Comparison of ENCODE assay signal across 23 cellular contexts in genomic region chr11:104148074-104148473, GRCh38. TPM values are rescaled to one million over a fixed set of nuclear protein-coding genes. Genes with fewer than 3 reads are reported as not detected.
A peak's percentile ranks its signal among the peaks of the same experiment; 100 is the strongest.
DNase-seq lines count a peak whose midpoint lies in the region; ATAC-seq, FAIRE-seq and TF ChIP-seq lines count a peak whose summit lies in the region.
"Had no signal": no experiment of that assay in that cellular context is flagged by ENCODE, and none has a peak within 500 bp of the region (broad histone marks: within the 10 kb centered on the region; RNA-seq: fewer than 3 reads in every experiment).

No MANE protein-coding gene starts in this region.

- no peaks in the 10 kb centered on the region for H3K27me3 Mint-ChIP-seq in CD14-positive monocyte (ENCODE audit: low read depth in 3 of 3)
- H3K27me3 Mint-ChIP-seq: activated naive CD8-positive, alpha-beta T cell treated with anti-CD3 and anti-CD28 coated beads for 36 hours; type B pancreatic cell had no signal

- TF ChIP-seq CTCF in left ventricle myocardium inferior (IDR thresholded peaks at IDR 0.05; ENCODE audit: borderline replicate concordance) (no peak), fibroblast of pulmonary artery (IDR thresholded peaks at IDR 0.05; ENCODE audit: low read length, missing control alignments) (no peak), CD14-positive monocyte (IDR thresholded peaks at IDR 0.05) (no peak)

- H3K36me3 ChIP-seq in left ventricle myocardium inferior (no peaks in the 10 kb centered on the region), small intestine (ENCODE audit: control insufficient read depth in 2 of 2, insufficient read depth in 2 of 2, low read length in 2 of 2) (no peaks in the 10 kb centered on the region)
- H3K36me3 ChIP-seq: gastroesophageal sphincter had no signal

- no peaks in the 10 kb centered on the region for H3K36me3 Mint-ChIP-seq in CD14-positive monocyte
- H3K36me3 Mint-ChIP-seq: activated naive CD8-positive, alpha-beta T cell treated with anti-CD3 and anti-CD28 coated beads for 36 hours; type B pancreatic cell had no signal

- H3K9me3 Mint-ChIP-seq in CD14-positive monocyte: peaks cover 0 to 3% (median 0%) of the 10 kb centered on the region in 7 donors
- H3K9me3 Mint-ChIP-seq: activated naive CD8-positive, alpha-beta T cell treated with anti-CD3 and anti-CD28 coated beads for 36 hours; activated T-helper 1 cell treated with anti-CD3 and anti-CD28 coated beads, Interleukin-12 subunit alpha, Interleukin-12 subunit beta, Interleukin-2, Interleukin-4 antibody, amounts not matched to agents 30 ng/mL and 10 ng/mL and 1 ng/mL, durations not matched to agents 14 hours and 24 hours and 36 hours had no signal

- whole genome bisulfite sequencing in small intestine, 3 donors: 72 to 76% (median 76%) methylated on average over 2 of the region's 2 CpGs

- ATAC-seq in left ventricle myocardium superior: peak; percentile 53
- ATAC-seq: activated CD4-positive, CD25-positive, alpha-beta regulatory T cell treated with anti-CD3 and anti-CD28 coated beads, Interleukin-2, amount 50 U/mL, for 24 hours; gastroesophageal sphincter; HCT116; K562; stimulated activated naive CD8-positive, alpha-beta T cell treated with anti-CD3 and anti-CD28 coated beads, Interleukin-15, Interleukin-2, amounts not matched to agents 100 U/mL and 50 U/mL, for 24 hours had no signal

- DNase-seq in left ventricle myocardium superior: no peak
- no peak for DNase-seq in left ventricle myocardium inferior
- peak; percentile 75 for DNase-seq in amniotic epithelial cell (ENCODE audit: low read depth)
- DNase-seq in fibroblast of pulmonary artery (ENCODE audit: low read depth): peak; percentile 68
- no peak for DNase-seq in NK-92 treated with Interleukin-12 subunit alpha and Interleukin-12 subunit beta, amount 100 ng/mL, for 24 hours (lab: John Stamatoyannopoulos, UW)
- no peak for DNase-seq in DMS114 treated with DMSO at 0.1 percent for 48 hours (lab: John Stamatoyannopoulos, UW; ENCODE audit: unreplicated experiment)
- DNase-seq in small intestine: no peak
- DNase-seq in CD14-positive monocyte (ENCODE audit: low spot score): no peak
- DNase-seq: ACHN; activated naive CD8-positive, alpha-beta T cell treated with anti-CD3 and anti-CD28 coated beads for 36 hours; NCI-H1048; NCI-H748 treated with DMSO at 0.1 percent for 48 hours; PC-9; retina; stimulated activated CD4-positive, alpha-beta T cell treated with anti-CD3 and anti-CD28 coated beads, Interleukin-1b, Interleukin-23, amount 100 ng/mL, for 48 hours; stimulated activated naive CD8-positive, alpha-beta T cell treated with anti-CD3 and anti-CD28 coated beads, Interleukin-15, Interleukin-2, amounts not matched to agents 100 U/mL and 50 U/mL, for 24 hours; T1000 had no signal

- H3K27me3 ChIP-seq in left ventricle myocardium inferior (ENCODE audit: low read depth): no peaks in the 10 kb centered on the region
- no peaks in the 10 kb centered on the region for H3K27me3 ChIP-seq in small intestine (ENCODE audit: control insufficient read depth in 2 of 2, insufficient read depth in 2 of 2, low read length in 2 of 2)
- H3K27me3 ChIP-seq: gastroesophageal sphincter had no signal

- no peak overlapping the region for H3K27ac ChIP-seq in left ventricle myocardium inferior (replicated peaks)
- no peak overlapping the region for H3K27ac ChIP-seq in small intestine (ENCODE audit: low read depth in 1 of 2, low read length in 1 of 2)
- H3K27ac ChIP-seq: gastroesophageal sphincter, PC-9 had no signal

- H3K9me3 ChIP-seq in left ventricle myocardium inferior (replicated peaks): peaks cover 9% of the 10 kb centered on the region
- no peaks in the 10 kb centered on the region for H3K9me3 ChIP-seq in small intestine (ENCODE audit: control insufficient read depth, low read depth)
- H3K9me3 ChIP-seq: gastroesophageal sphincter had no signal

- H3K4me3 Mint-ChIP-seq in CD14-positive monocyte: no peak overlapping the region
- H3K4me3 Mint-ChIP-seq: activated naive CD8-positive, alpha-beta T cell treated with anti-CD3 and anti-CD28 coated beads for 36 hours; activated T-helper 1 cell treated with anti-CD3 and anti-CD28 coated beads, Interleukin-12 subunit alpha, Interleukin-12 subunit beta, Interleukin-2, Interleukin-4 antibody, amounts not matched to agents 30 ng/mL and 10 ng/mL and 1 ng/mL, durations not matched to agents 14 hours and 24 hours and 36 hours; type B pancreatic cell had no signal

- FAIRE-seq in small intestine (lab: Jason Lieb, UNC): no peak
- FAIRE-seq: K562 had no signal

- peaks cover 3% of the 10 kb centered on the region for H3K4me1 Mint-ChIP-seq in CD14-positive monocyte
- H3K4me1 Mint-ChIP-seq: activated naive CD8-positive, alpha-beta T cell treated with anti-CD3 and anti-CD28 coated beads for 36 hours had no signal

- H3K27ac Mint-ChIP-seq in CD14-positive monocyte: no peak overlapping the region
- H3K27ac Mint-ChIP-seq: activated naive CD8-positive, alpha-beta T cell treated with anti-CD3 and anti-CD28 coated beads for 36 hours; activated T-helper 1 cell treated with anti-CD3 and anti-CD28 coated beads, Interleukin-12 subunit alpha, Interleukin-12 subunit beta, Interleukin-2, Interleukin-4 antibody, amounts not matched to agents 30 ng/mL and 10 ng/mL and 1 ng/mL, durations not matched to agents 14 hours and 24 hours and 36 hours; type B pancreatic cell had no signal

- peaks cover 8% of the 10 kb centered on the region for H3K4me1 ChIP-seq in left ventricle myocardium inferior
- no peaks in the 10 kb centered on the region for H3K4me1 ChIP-seq in small intestine (ENCODE audit: control insufficient read depth in 2 of 2, insufficient read depth in 1 of 2, low read depth in 1 of 2, low read length in 1 of 2)
- H3K4me1 ChIP-seq: gastroesophageal sphincter had no signal

- intact Hi-C loops in left ventricle myocardium superior (cut with micrococcal nuclease): no loop called here
- intact Hi-C loops in left ventricle myocardium inferior (cut with micrococcal nuclease): no loop called here
- intact Hi-C loops in CD14-positive monocyte (cut with micrococcal nuclease): no loop called here

- H3K4me3 ChIP-seq in left ventricle myocardium inferior: no peak overlapping the region
- H3K4me3 ChIP-seq in fibroblast of pulmonary artery (replicated peaks; ENCODE audit: low read depth, low read length): no peak overlapping the region
- no peak overlapping the region for H3K4me3 ChIP-seq in small intestine (ENCODE audit: low read depth in 1 of 2, low read length in 2 of 2)
- H3K4me3 ChIP-seq: gastroesophageal sphincter, K562, PC-9 had no signal

RNA-seq across cellular contexts. Expression of gene PDGFD, which starts 15.9 kb away (rescaled TPM):
- total RNA-seq in left ventricle myocardium superior (9.8 TPM), left ventricle myocardium inferior (10.9 TPM)
- polyA plus RNA-seq in small intestine (1 to 10 TPM in 1 of 3 donors, under 1 TPM in 1, not detected in 1; 0.81 to 3.5 TPM), CD14-positive monocyte (under 1 TPM; 0.05 to 0.15 TPM)
- total RNA-seq: activated naive CD8-positive, alpha-beta T cell treated with anti-CD3 and anti-CD28 coated beads for 36 hours; activated T-helper 1 cell treated with anti-CD3 and anti-CD28 coated beads, Interleukin-12 subunit alpha, Interleukin-12 subunit beta, Interleukin-2, Interleukin-4 antibody, amounts not matched to agents 30 ng/mL and 10 ng/mL and 1 ng/mL, durations not matched to agents 14 hours and 24 hours and 36 hours had no signal
- polyA plus RNA-seq: K562 had no signal

Comparison
In these comparisons a context has a peak if more than half of its experiments do, and no peak if none do; other contexts are left out.
1. DNase-seq: peak in amniotic epithelial cell (single experiment) and fibroblast of pulmonary artery (single experiment); none in left ventricle myocardium superior (single experiment), left ventricle myocardium inferior (single experiment), NK-92 treated with Interleukin-12 subunit alpha and Interleukin-12 subunit beta, amount 100 ng/mL, for 24 hours (single experiment), DMS114 treated with DMSO at 0.1 percent for 48 hours (single experiment), small intestine (single experiment) and CD14-positive monocyte (single experiment).